In genomic region chr10:49735161-49735560, GRCh38 we compare ENCODE assay signal across 17 cellular contexts. TPM values are rescaled to one million over a fixed set of nuclear protein-coding genes. Genes with fewer than 3 reads are reported as not detected.
A peak's percentile ranks its signal among the peaks of the same experiment; 100 is the strongest.
DNase-seq lines count a peak whose midpoint lies in the region; ATAC-seq and TF ChIP-seq lines count a peak whose summit lies in the region.
"Had no signal": no experiment of that assay in that cellular context is flagged by ENCODE, and none has a peak within 500 bp of the region (broad histone marks: within the 10 kb centered on the region; RNA-seq: fewer than 3 reads in every experiment).

No MANE protein-coding gene starts in this region.

- peaks cover under 1% of the 10 kb centered on the region for H3K9me3 Mint-ChIP-seq in endodermal cell

- H3K4me1 ChIP-seq in SK-N-SH (ENCODE audit: control insufficient read depth in 1 of 2, insufficient read depth in 2 of 2, low read depth in 1 of 2, low read length in 1 of 2) (no peaks in the 10 kb centered on the region), PC-3 (ENCODE audit: insufficient read depth, low read length) (peaks cover 43% of the 10 kb centered on the region), endodermal cell (ENCODE audit: control insufficient read depth, insufficient read depth, low read length) (no peaks in the 10 kb centered on the region), A673 (ENCODE audit: insufficient read depth, low read length, poor library complexity, severe bottlenecking) (no peaks in the 10 kb centered on the region)

- H3K27ac ChIP-seq in SK-N-SH (ENCODE audit: low read depth in 2 of 2, low read length in 1 of 2) (no peak overlapping the region), PC-3 (ENCODE audit: low read length) (peak overlapping the region; percentile 6; the same call in 1 of the 2 replicates), endodermal cell (ENCODE audit: low read depth, low read length) (no peak overlapping the region), A673 (ENCODE audit: low read depth, low read length, poor library complexity, severe bottlenecking) (no peak overlapping the region)
- H3K27ac ChIP-seq: 22Rv1, BLaER1, HL-60 had no signal

- H3K4me2 ChIP-seq in SK-N-SH (no peak overlapping the region), PC-3 (ENCODE audit: low read length) (peak overlapping the region; percentile 55)
- H3K4me2 ChIP-seq: BLaER1 had no signal

- H3K79me2 ChIP-seq in SK-N-SH (ENCODE audit: insufficient read depth) (no peaks in the 10 kb centered on the region), PC-3 (ENCODE audit: low read length) (no peaks in the 10 kb centered on the region)

- no peak for TF ChIP-seq CTCF in SK-N-SH (IDR thresholded peaks at IDR 0.05)
- no peak for TF ChIP-seq CTCF in PC-3 (conservative IDR thresholded peaks at IDR 0.05; ENCODE audit: low read depth, low read length)
- no peak for TF ChIP-seq CTCF in endodermal cell (conservative IDR thresholded peaks at IDR 0.05)
- no peak for TF ChIP-seq CTCF in A673 (conservative IDR thresholded peaks at IDR 0.05; ENCODE audit: low read depth, low read length)

- DNase-seq in SK-N-SH (peak; percentile 14), PC-3 (peak; percentile 64), endodermal cell (peak; percentile 52), A673 (ENCODE audit: low spot score) (no peak)
- no peak for DNase-seq in effector CD8-positive, alpha-beta T cell (lab: John Stamatoyannopoulos, UW)
- DNase-seq: AML-193, DMS153, DMS79 treated with DMSO at 0.1 percent for 48 hours, EL had no signal

- no peak overlapping the region for H3K9ac ChIP-seq in SK-N-SH
- no peak overlapping the region for H3K9ac ChIP-seq in PC-3 (ENCODE audit: low read length)
- H3K9ac ChIP-seq in endodermal cell (ENCODE audit: extremely low read depth, low read length, poor library complexity, severe bottlenecking): no peak overlapping the region
- H3K9ac ChIP-seq: BLaER1 had no signal

- H3K4me3 Mint-ChIP-seq in endodermal cell: no peak overlapping the region

- H3K36me3 ChIP-seq in SK-N-SH (replicated peaks in 1 of 2; ENCODE audit: control insufficient read depth in 1 of 2, insufficient read depth in 2 of 2, low read length in 1 of 2) (peaks cover 0 to 23% of the 10 kb centered on the region in 2 experiments), PC-3 (ENCODE audit: low read depth, low read length) (no peaks in the 10 kb centered on the region), endodermal cell (ENCODE audit: control insufficient read depth, insufficient read depth, low read length) (no peaks in the 10 kb centered on the region), A673 (ENCODE audit: insufficient read depth, low read length, poor library complexity, severe bottlenecking) (no peaks in the 10 kb centered on the region)
- H3K36me3 ChIP-seq: BLaER1 had no signal

- intact Hi-C loops in PC-3 (cut with micrococcal nuclease): no loop called here
- intact Hi-C loops in A673 (cut with micrococcal nuclease; ENCODE audit: unreplicated experiment): no loop called here

- TF ChIP-seq RAD21 in SK-N-SH (IDR thresholded peaks at IDR 0.05; ENCODE audit: low read length): no peak

- 89% methylated on average over 9 of the region's 11 CpGs for WGBS in SK-N-SH (ENCODE audit: low lambda C conversion rate)
- WGBS in endodermal cell (ENCODE audit: insufficient coverage in 1 of 2, insufficient read length in 1 of 2), 2 experiments: 89 to 92% methylated on average over 6 to 11 of the region's 11 CpGs

- BruUV-seq in PC-3 (replicated peaks; lab: Mats Ljungman, UMichigan) (no TSS peak), A673 (replicated peaks; lab: Mats Ljungman, UMichigan) (no TSS peak)

- no peak overlapping the region for H3K4me3 ChIP-seq in SK-N-SH (ENCODE audit: low read depth in 2 of 2, low read length in 1 of 2)
- no peak overlapping the region; the same call in 1 of the 2 replicates for H3K4me3 ChIP-seq in PC-3 (ENCODE audit: low read length)
- no peak overlapping the region for H3K4me3 ChIP-seq in endodermal cell (ENCODE audit: low read length)
- no peak overlapping the region for H3K4me3 ChIP-seq in A673 (ENCODE audit: low read depth, low read length, poor library complexity, severe bottlenecking)
- H3K4me3 ChIP-seq: BLaER1, K562 had no signal

- no peaks in the 10 kb centered on the region for H3K4me1 Mint-ChIP-seq in endodermal cell

- H3K9me2 ChIP-seq in SK-N-SH (no peaks in the 10 kb centered on the region), PC-3 (replicated peaks; ENCODE audit: low read length) (no peaks in the 10 kb centered on the region)

- ATAC-seq in SK-N-SH treated with all-trans-retinoic acid at 6 μM for 48 hours (no peak), PC-3 (peak; percentile 3), GM18868 (IDR thresholded peaks at IDR 0.05; ENCODE audit: unreplicated experiment) (no peak)
- ATAC-seq: K562 had no signal

- CTCF ChIA-PET in SK-N-SH (lab: Yijun Ruan, JAX) (interaction anchor here (0.9 kb wide), 1 partner anchor 12 kb away, joined by 3 read pairs; no protein-coding TSS in a partner anchor), PC-3 (lab: Charles Lee) (interaction anchor here (0.6 kb wide), 1 partner anchor 13 kb away, joined by 3 read pairs; no protein-coding TSS in a partner anchor), A673 (lab: Charles Lee) (no interaction called here)

- H3K27me3 Mint-ChIP-seq in endodermal cell (ENCODE audit: insufficient read depth): no peaks in the 10 kb centered on the region

- H4K20me1 ChIP-seq in SK-N-SH (ENCODE audit: insufficient read depth) (no peaks in the 10 kb centered on the region), PC-3 (ENCODE audit: low read length) (no peaks in the 10 kb centered on the region)
- H4K20me1 ChIP-seq: BLaER1 had no signal

- peaks cover 3% of the 10 kb centered on the region for H3K36me3 Mint-ChIP-seq in endodermal cell (ENCODE audit: low read depth)

- no peak overlapping the region for H3K27ac Mint-ChIP-seq in endodermal cell

- no peaks in the 10 kb centered on the region for H3F3A ChIP-seq in SK-N-SH (replicated peaks; ENCODE audit: insufficient read depth)
- no peaks in the 10 kb centered on the region for H3F3A ChIP-seq in PC-3 (ENCODE audit: low read length, unreplicated experiment)

- POLR2A ChIA-PET in SK-N-SH (lab: Yijun Ruan, JAX) (no interaction called here), PC-3 (lab: Charles Lee; ENCODE audit: unreplicated experiment) (interaction anchor here (0.6 kb wide), 1 partner anchor 197 kb away, joined by 4 read pairs; no protein-coding TSS in a partner anchor), A673 (lab: Charles Lee; ENCODE audit: low non-redundant PET) (no interaction called here)

- H2AFZ ChIP-seq in SK-N-SH (ENCODE audit: low read depth): no peak overlapping the region
- H2AFZ ChIP-seq in PC-3 (ENCODE audit: low read length): 0 out of 2 replicates have a peak overlapping the region, but pooled peaks have one; percentile 1

- TF ChIP-seq EP300 in SK-N-SH (IDR thresholded peaks at IDR 0.05; ENCODE audit: borderline replicate concordance in 1 of 2, low read depth in 1 of 2, low read length in 1 of 2): no peak

- no peaks in the 10 kb centered on the region for H3K27me3 ChIP-seq in SK-N-SH (ENCODE audit: insufficient read depth)
- no peaks in the 10 kb centered on the region for H3K27me3 ChIP-seq in PC-3 (ENCODE audit: low read length)
- no peaks in the 10 kb centered on the region for H3K27me3 ChIP-seq in endodermal cell (ENCODE audit: control insufficient read depth, insufficient read depth, low read length, poor library complexity, severe bottlenecking)
- no peaks in the 10 kb centered on the region for H3K27me3 ChIP-seq in A673 (replicated peaks; ENCODE audit: insufficient read depth, low read depth, low read length, poor library complexity)
- H3K27me3 ChIP-seq: BLaER1 had no signal

- H3K9me3 ChIP-seq in SK-N-SH: no peaks in the 10 kb centered on the region
- H3K9me3 ChIP-seq in PC-3 (ENCODE audit: low read length): no peaks in the 10 kb centered on the region
- H3K9me3 ChIP-seq in endodermal cell (ENCODE audit: control insufficient read depth, low read length): no peaks in the 10 kb centered on the region
- no peaks in the 10 kb centered on the region for H3K9me3 ChIP-seq in A673 (ENCODE audit: low read depth, low read length, poor library complexity, severe bottlenecking)
- H3K9me3 ChIP-seq: BLaER1 had no signal

TF ChIP-seq in SK-N-SH, 30 proteins besides CTCF, POLR2A, EP300 and RAD21 (continues in another document):
- TF ChIP-seq TCF12 (IDR thresholded peaks at IDR 0.05) (no peak), FOSL2 (IDR thresholded peaks at IDR 0.05; ENCODE audit: borderline replicate concordance, low read depth) (no peak), GATA2 (CRISPR knock-in tag; IDR thresholded peaks at IDR 0.05) (no peak), MAX (IDR thresholded peaks at IDR 0.05; ENCODE audit: low read depth) (no peak), SIN3A (IDR thresholded peaks at IDR 0.05; ENCODE audit: borderline replicate concordance, low read depth, low read length) (no peak), EZH2phosphoT487 (IDR thresholded peaks at IDR 0.05; ENCODE audit: borderline replicate concordance, low read depth) (no peak)

TF ChIP-seq in SK-N-SH treated with all-trans-retinoic acid at 6 μM for 48 hours, 23 proteins besides CTCF, POLR2A, EP300 and RAD21 (continues in another document):
- TF ChIP-seq OSR1 (CRISPR knock-in tag; IDR thresholded peaks at IDR 0.05): no peak
- TF ChIP-seq BACH2 (CRISPR knock-in tag; IDR thresholded peaks at IDR 0.05; ENCODE audit: borderline replicate concordance): no peak
- TF ChIP-seq CREB5 (CRISPR knock-in tag; IDR thresholded peaks at IDR 0.05; ENCODE audit: low read depth): no peak
- TF ChIP-seq ZNF70 (CRISPR knock-in tag; IDR thresholded peaks at IDR 0.05): no peak

RNA-seq across cellular contexts. Expression of gene OGDHL, which starts 27.0 kb away (rescaled TPM):
- 25.4 and 32.6 TPM in 2 replicates for polyA plus RNA-seq in SK-N-SH (2012; rRNA removed)
- polyA plus RNA-seq in SK-N-SH (2012; cell fraction: cytosol; rRNA removed): 10.1 and 14.5 TPM in 2 replicates
- polyA plus RNA-seq in SK-N-SH (2012; cell fraction: nucleus; rRNA removed): 102 and 104 TPM in 2 replicates
- total RNA-seq in PC-3 (2014; rRNA removed) (2.0 and 2.6 TPM in 2 replicates), endodermal cell (10 to 100 TPM; 13.0 to 14.6 TPM), A673 (2021) (1.6 and 2.6 TPM in 2 replicates)
- 7.3 TPM for polyA plus RNA-seq in endodermal cell (2013, experiment 1 of 2)
- 5.5 TPM for polyA plus RNA-seq in endodermal cell (2013, experiment 2 of 2)

RNA-seq across cellular contexts. Expression of gene C10orf53, which starts 55.7 kb away (rescaled TPM):
- polyA plus RNA-seq in SK-N-SH (2012; rRNA removed): 0.03 TPM in 1 of 2 replicates, not detected in the other
- not detected in 2 replicates for polyA plus RNA-seq in SK-N-SH (2012; cell fraction: cytosol; rRNA removed)
- polyA plus RNA-seq in SK-N-SH (2012; cell fraction: nucleus; rRNA removed): not detected in 2 replicates
- not detected in 2 replicates for total RNA-seq in PC-3 (2014; rRNA removed)
- total RNA-seq in endodermal cell: not detected
- polyA plus RNA-seq in endodermal cell (2013, experiment 1 of 2): not detected
- polyA plus RNA-seq in endodermal cell (2013, experiment 2 of 2): not detected
- not detected in 2 replicates for total RNA-seq in A673 (2021)
- total RNA-seq: Calu3, H1, K562 had no signal
- polyA plus RNA-seq: H1, K562 had no signal

Comparison
In these comparisons a context has a peak if more than half of its experiments do, and no peak if none do; other contexts are left out.
1. DNase-seq: peak in SK-N-SH (single experiment), PC-3 (single experiment) and endodermal cell (single experiment); none in A673 (single experiment) and effector CD8-positive, alpha-beta T cell (single experiment).